Comparison of ENCODE assay signal across 12 cellular contexts in the genomic region with DNA sequence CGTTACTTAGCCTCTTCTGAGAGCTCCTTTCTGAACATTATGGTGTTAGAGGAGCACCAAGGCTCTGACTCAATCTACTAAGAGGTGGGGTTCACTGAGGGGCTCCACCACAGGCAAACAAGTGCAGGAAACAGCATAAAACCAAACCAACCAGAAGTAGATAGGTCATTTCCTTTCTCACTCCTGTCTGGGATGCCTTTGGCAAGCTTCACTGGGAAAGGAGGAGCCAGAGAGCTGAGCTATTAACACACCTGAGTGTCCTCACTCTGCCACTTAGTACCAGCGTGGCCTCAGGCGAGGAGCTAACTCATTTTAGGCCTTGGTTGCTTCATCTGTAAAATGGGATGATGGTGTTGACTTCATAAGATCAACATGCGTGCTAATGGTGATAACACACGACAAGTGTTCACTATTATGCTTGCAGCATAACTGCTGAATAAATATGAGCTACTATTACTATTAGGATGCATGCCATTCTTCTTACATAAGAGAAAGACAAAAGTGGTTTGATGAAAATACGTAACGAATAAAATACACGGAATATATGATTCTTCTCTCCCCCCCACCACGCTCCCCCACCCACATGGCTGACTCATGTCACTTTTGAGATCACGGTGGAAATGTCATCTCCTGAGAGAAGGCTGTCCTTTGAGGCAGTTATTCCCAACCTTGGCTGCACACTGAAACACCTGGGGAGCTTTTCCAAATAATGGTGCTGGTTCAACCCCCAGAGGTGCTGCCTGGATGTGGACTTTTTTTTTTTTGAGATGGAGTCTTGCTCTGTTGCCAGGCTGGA.
DNase-seq lines count a peak whose midpoint lies in the region; ATAC-seq, FAIRE-seq and TF ChIP-seq lines count a peak whose summit lies in the region.
"Had no signal": no experiment of that assay in that cellular context is flagged by ENCODE, and none has a peak within 500 bp of the region (broad histone marks: within the 10 kb centered on the region; RNA-seq: fewer than 3 reads in every experiment).

No MANE protein-coding gene starts in this region.

- TF ChIP-seq CTCF in endothelial cell of umbilical vein (IDR thresholded peaks at IDR 0.05; ENCODE audit: extremely low read depth in 1 of 2, insufficient read depth in 1 of 2, low read depth in 1 of 2, low read length in 2 of 2) (no peak), Caco-2 (IDR thresholded peaks at IDR 0.05; ENCODE audit: insufficient read depth in 1 of 2, low read depth in 1 of 2, low read length in 1 of 2, severe bottlenecking in 1 of 2, unreplicated experiment in 1 of 2) (no peak)

- H3K9me3 Mint-ChIP-seq in activated CD4-positive, alpha-beta T cell treated with anti-CD3 and anti-CD28 coated beads for 36 hours (ENCODE audit: low read depth): no peaks in the 10 kb centered on the region
- H3K9me3 Mint-ChIP-seq in stimulated activated effector memory CD8-positive, alpha-beta T cell treated with anti-CD3 and anti-CD28 coated beads, Interleukin-12 subunit alpha, Interleukin-12 subunit beta, amount 100 ng/mL, for 72 hours: peaks cover 3% of the 10 kb centered on the region
- H3K9me3 Mint-ChIP-seq in Caco-2 (ENCODE audit: unreplicated experiment): peaks cover 6% of the 10 kb centered on the region

- BruUV-seq in endothelial cell of umbilical vein (replicated peaks; lab: Mats Ljungman, UMichigan): no TSS peak
- BruUV-seq in Caco-2 (replicated peaks; lab: Mats Ljungman, UMichigan): no TSS peak

- ATAC-seq in activated CD4-positive, alpha-beta T cell treated with anti-CD3 and anti-CD28 coated beads for 36 hours: peak; percentile 82
- peak; percentile 91 for ATAC-seq in stimulated activated effector memory CD8-positive, alpha-beta T cell treated with anti-CD3 and anti-CD28 coated beads, Interleukin-12 subunit alpha, Interleukin-12 subunit beta, amount 100 ng/mL, for 72 hours
- ATAC-seq: psoas muscle; stimulated activated naive B cell treated with anti-CD40 and anti-IgM and Interleukin-4, amounts not matched to agents 10 μg/mL and 1 μg/mL and 100 μg/mL, for 72 hours had no signal

- no peak overlapping the region for H3K9ac ChIP-seq in endothelial cell of umbilical vein (replicated peaks; ENCODE audit: extremely low read depth, insufficient read depth, low read length)

- H3K4me3 ChIP-seq in endothelial cell of umbilical vein (replicated peaks in 1 of 3; ENCODE audit: insufficient read depth in 1 of 3, low read depth in 1 of 3, low read length in 3 of 3): no peak overlapping the region
- H3K4me3 ChIP-seq in Caco-2 (ENCODE audit: low read depth, low read length): no peak overlapping the region
- H3K4me3 ChIP-seq: ascending aorta, psoas muscle had no signal

- POLR2A ChIA-PET in activated CD4-positive, alpha-beta T cell treated with anti-CD3 and anti-CD28 coated beads for 36 hours (lab: Charles Lee): interaction anchor here (1.1 to 1.2 kb wide), 3 partner anchors 15 to 16 kb away, joined by 3 read pairs; no protein-coding TSS in a partner anchor
- POLR2A ChIA-PET in endothelial cell of umbilical vein (lab: Charles Lee) (no interaction called here), Caco-2 (lab: Charles Lee) (interaction anchor here (0.5 to 0.6 kb wide), 2 partner anchors 292 to 588 kb away, joined by 3 to 6 read pairs; a partner anchor contains a TSS)

- H3K27me3 ChIP-seq in endothelial cell of umbilical vein (ENCODE audit: control insufficient read depth in 2 of 2, insufficient read depth in 2 of 2, low read length in 2 of 2) (no peaks in the 10 kb centered on the region), Caco-2 (replicated peaks; ENCODE audit: control insufficient read depth, insufficient read depth, low read length) (no peaks in the 10 kb centered on the region)
- H3K27me3 ChIP-seq: ascending aorta had no signal

- dilution Hi-C loops in endothelial cell of umbilical vein (cut with MboI; ENCODE audit: extremely low pct_ligation_motif_present, low sequenced_read_pairs): no loop called here

- no peaks in the 10 kb centered on the region for H4K20me1 ChIP-seq in endothelial cell of umbilical vein (replicated peaks; ENCODE audit: control insufficient read depth, extremely low read depth, insufficient read depth, low read length)

- peak overlapping the region; percentile 22 for H2AFZ ChIP-seq in endothelial cell of umbilical vein (ENCODE audit: low read depth, low read length)

- peaks cover 8% of the 10 kb centered on the region for H3K4me1 ChIP-seq in endothelial cell of umbilical vein (ENCODE audit: control insufficient read depth, extremely low read depth, insufficient read depth, low read length)
- no peaks in the 10 kb centered on the region for H3K4me1 ChIP-seq in Caco-2
- H3K4me1 ChIP-seq: psoas muscle had no signal

- H3K4me2 ChIP-seq in endothelial cell of umbilical vein (ENCODE audit: insufficient read depth, low read length): no peak overlapping the region

- intact Hi-C loops in activated CD4-positive, alpha-beta T cell treated with anti-CD3 and anti-CD28 coated beads for 36 hours (cut with DNase I, micrococcal nuclease): loop anchor here in 1 of 2 experiments (2.0 kb wide), 1 partner anchor 14 kb away; no protein-coding TSS in a partner anchor
- intact Hi-C loops in endothelial cell of umbilical vein (cut with micrococcal nuclease) (no loop called here), Caco-2 (cut with micrococcal nuclease; ENCODE audit: unreplicated experiment) (no loop called here)

- TF ChIP-seq POLR2A in endothelial cell of umbilical vein (IDR thresholded peaks at IDR 0.05; ENCODE audit: low read depth, low read length) (no peak), erythroblast (IDR thresholded peaks at IDR 0.05; ENCODE audit: low read length) (no peak)

- no peak overlapping the region for H3K27ac ChIP-seq in endothelial cell of umbilical vein (ENCODE audit: insufficient read depth, low read depth, low read length)
- H3K27ac ChIP-seq: ascending aorta, psoas muscle had no signal

- no peaks in the 10 kb centered on the region for H3K36me3 Mint-ChIP-seq in activated CD4-positive, alpha-beta T cell treated with anti-CD3 and anti-CD28 coated beads for 36 hours (ENCODE audit: low read depth)
- H3K36me3 Mint-ChIP-seq in stimulated activated effector memory CD8-positive, alpha-beta T cell treated with anti-CD3 and anti-CD28 coated beads, Interleukin-12 subunit alpha, Interleukin-12 subunit beta, amount 100 ng/mL, for 72 hours: no peaks in the 10 kb centered on the region
- H3K36me3 Mint-ChIP-seq in Caco-2 (ENCODE audit: insufficient read depth, unreplicated experiment): no peaks in the 10 kb centered on the region
- H3K36me3 Mint-ChIP-seq: stimulated activated naive B cell treated with anti-CD40 and anti-IgM and Interleukin-4, amounts not matched to agents 10 μg/mL and 1 μg/mL and 100 μg/mL, for 72 hours had no signal

- peak overlapping the region; percentile 15 for H3K4me3 Mint-ChIP-seq in activated CD4-positive, alpha-beta T cell treated with anti-CD3 and anti-CD28 coated beads for 36 hours
- H3K4me3 Mint-ChIP-seq in stimulated activated effector memory CD8-positive, alpha-beta T cell treated with anti-CD3 and anti-CD28 coated beads, Interleukin-12 subunit alpha, Interleukin-12 subunit beta, amount 100 ng/mL, for 72 hours: peak overlapping the region; percentile 29
- no peak overlapping the region for H3K4me3 Mint-ChIP-seq in Caco-2 (ENCODE audit: unreplicated experiment)
- H3K4me3 Mint-ChIP-seq: stimulated activated naive B cell treated with anti-CD40 and anti-IgM and Interleukin-4, amounts not matched to agents 10 μg/mL and 1 μg/mL and 100 μg/mL, for 72 hours had no signal

- H3K4me1 Mint-ChIP-seq in activated CD4-positive, alpha-beta T cell treated with anti-CD3 and anti-CD28 coated beads for 36 hours: peaks cover 52% of the 10 kb centered on the region
- H3K4me1 Mint-ChIP-seq in stimulated activated effector memory CD8-positive, alpha-beta T cell treated with anti-CD3 and anti-CD28 coated beads, Interleukin-12 subunit alpha, Interleukin-12 subunit beta, amount 100 ng/mL, for 72 hours: peaks cover 29% of the 10 kb centered on the region
- no peaks in the 10 kb centered on the region for H3K4me1 Mint-ChIP-seq in Caco-2 (ENCODE audit: low read depth, unreplicated experiment)

- no peaks in the 10 kb centered on the region for H3K79me2 ChIP-seq in endothelial cell of umbilical vein (ENCODE audit: control insufficient read depth, insufficient read depth, low read length)

- FAIRE-seq in endothelial cell of umbilical vein (lab: Jason Lieb, UNC): no peak

- peak overlapping the region; percentile 83 for H3K27ac Mint-ChIP-seq in activated CD4-positive, alpha-beta T cell treated with anti-CD3 and anti-CD28 coated beads for 36 hours
- peak overlapping the region; percentile 64 for H3K27ac Mint-ChIP-seq in stimulated activated effector memory CD8-positive, alpha-beta T cell treated with anti-CD3 and anti-CD28 coated beads, Interleukin-12 subunit alpha, Interleukin-12 subunit beta, amount 100 ng/mL, for 72 hours
- no peak overlapping the region for H3K27ac Mint-ChIP-seq in Caco-2 (ENCODE audit: unreplicated experiment)
- H3K27ac Mint-ChIP-seq: stimulated activated naive B cell treated with anti-CD40 and anti-IgM and Interleukin-4, amounts not matched to agents 10 μg/mL and 1 μg/mL and 100 μg/mL, for 72 hours had no signal

- H3K9me1 ChIP-seq in endothelial cell of umbilical vein (replicated peaks; ENCODE audit: control insufficient read depth, extremely low read depth, insufficient read depth, low read length): no peaks in the 10 kb centered on the region

- no peaks in the 10 kb centered on the region for H3K36me3 ChIP-seq in endothelial cell of umbilical vein (ENCODE audit: control insufficient read depth in 2 of 2, extremely low read depth in 1 of 2, insufficient read depth in 2 of 2, low read length in 2 of 2)
- H3K36me3 ChIP-seq in Caco-2 (ENCODE audit: control insufficient read depth, insufficient read depth, low read length): no peaks in the 10 kb centered on the region
- H3K36me3 ChIP-seq: ascending aorta had no signal

- no peaks in the 10 kb centered on the region for H3K9me3 ChIP-seq in endothelial cell of umbilical vein (replicated peaks; ENCODE audit: control insufficient read depth, insufficient read depth, low read length)
- H3K9me3 ChIP-seq in Caco-2: no peaks in the 10 kb centered on the region
- H3K9me3 ChIP-seq: ascending aorta, psoas muscle had no signal

- DNase-seq in activated CD4-positive, alpha-beta T cell treated with anti-CD3 and anti-CD28 coated beads for 36 hours: peak; percentile 73
- no peak for DNase-seq in activated CD4-positive, alpha-beta T cell treated with anti-CD3 and anti-CD28 coated beads for 1 hour
- DNase-seq in activated CD8-positive, alpha-beta memory T cell treated with anti-CD3 and anti-CD28 coated beads for 4 hours (ENCODE audit: low read depth in 2 of 2): peak; percentile 38 to 48
- DNase-seq in endothelial cell of umbilical vein (ENCODE audit: low read depth, low spot score): no peak
- peak in 1 of 2 donors; percentile 65 for DNase-seq in stimulated activated effector memory CD8-positive, alpha-beta T cell treated with anti-CD3 and anti-CD28 coated beads, Interleukin-12 subunit alpha, Interleukin-12 subunit beta, amount 100 ng/mL, for 72 hours (ENCODE audit: low spot score in 2 of 2)
- DNase-seq in erythroblast (lab: John Stamatoyannopoulos, UW): no peak
- no peak for DNase-seq in Caco-2
- no peak for DNase-seq in islet precursor cell
- DNase-seq: NCI-H2227 treated with DMSO at 0.1 percent for 48 hours; psoas muscle; stimulated activated naive B cell treated with anti-CD40 and anti-IgM and Interleukin-4, amounts not matched to agents 10 μg/mL and 1 μg/mL and 100 μg/mL, for 72 hours had no signal

- H3K27me3 Mint-ChIP-seq in activated CD4-positive, alpha-beta T cell treated with anti-CD3 and anti-CD28 coated beads for 36 hours: no peaks in the 10 kb centered on the region
- no peaks in the 10 kb centered on the region for H3K27me3 Mint-ChIP-seq in Caco-2 (ENCODE audit: insufficient read depth, unreplicated experiment)
- H3K27me3 Mint-ChIP-seq: stimulated activated naive B cell treated with anti-CD40 and anti-IgM and Interleukin-4, amounts not matched to agents 10 μg/mL and 1 μg/mL and 100 μg/mL, for 72 hours had no signal

- CTCF ChIA-PET in activated CD4-positive, alpha-beta T cell treated with anti-CD3 and anti-CD28 coated beads for 36 hours (lab: Charles Lee): interaction anchor here (0.9 to 1.6 kb wide), 8 partner anchors 11 to 177 kb away, joined by 3 to 5 read pairs (median 4); no protein-coding TSS in a partner anchor
- CTCF ChIA-PET in endothelial cell of umbilical vein (lab: Charles Lee): interaction anchor here (0.6 to 2.2 kb wide), 4 partner anchors 13 to 54 kb away, joined by 3 to 10 read pairs (median 4); no protein-coding TSS in a partner anchor
- CTCF ChIA-PET in Caco-2 (lab: Charles Lee): interaction anchor here (0.5 to 0.8 kb wide), 4 partner anchors 21 to 306 kb away, joined by 3 to 4 read pairs (median 3); no protein-coding TSS in a partner anchor

Comparison
In these comparisons a context has a peak if more than half of its experiments do, and no peak if none do; other contexts are left out.
1. DNase-seq: peak in activated CD4-positive, alpha-beta T cell treated with anti-CD3 and anti-CD28 coated beads for 36 hours (single experiment) and activated CD8-positive, alpha-beta memory T cell treated with anti-CD3 and anti-CD28 coated beads for 4 hours (2 of 2); none in activated CD4-positive, alpha-beta T cell treated with anti-CD3 and anti-CD28 coated beads for 1 hour (single experiment), endothelial cell of umbilical vein (single experiment), erythroblast (0 of 2), Caco-2 (0 of 2) and islet precursor cell (single experiment).